8 cellular contexts compared by ENCODE assay signal in genomic region chr14:23559010-23559920, GRCh38. TPM values are rescaled to one million over a fixed set of nuclear protein-coding genes. Genes with fewer than 3 reads are reported as not detected.
A peak's percentile ranks its signal among the peaks of the same experiment; 100 is the strongest.
DNase-seq lines count a peak whose midpoint lies in the region; ATAC-seq, FAIRE-seq and TF ChIP-seq lines count a peak whose summit lies in the region.

No MANE protein-coding gene starts in this region.

- H3K4me1 ChIP-seq in Caco-2 (0 out of 2 replicates have a peak, but pooled peaks cover 6% of the 10 kb centered on the region), K562 (replicated peaks in 1 of 2; ENCODE audit: control insufficient read depth in 2 of 2, insufficient read depth in 2 of 2, low read length in 2 of 2) (peaks cover 7 to 13% of the 10 kb centered on the region in 2 experiments; a peak in 3 of 5 replicates)

- POLR2A ChIA-PET in Caco-2 (lab: Charles Lee) (interaction anchor here (1.2 kb wide), 1 partner anchor 464 kb away, joined by 3 read pairs; the partner anchor contains the start of gene C14orf119), K562 (lab: Yijun Ruan, JAX) (interaction anchor here (0.6 to 1.2 kb wide), 5 partner anchors 77 to 820 kb away, joined by 3 to 5 read pairs (median 4); partner anchors contain the start of gene PABPN1)

- FAIRE-seq in K562 (lab: Jason Lieb, UNC): no peak

- H3K4me1 Mint-ChIP-seq in Caco-2 (ENCODE audit: low read depth, unreplicated experiment): peaks cover 14% of the 10 kb centered on the region

- no peak overlapping the region for H3K4me2 ChIP-seq in K562 (ENCODE audit: insufficient read depth, low read length)

- H3K36me3 ChIP-seq in Caco-2 (ENCODE audit: control insufficient read depth, insufficient read depth, low read length) (peaks cover 5% of the 10 kb centered on the region), K562 (ENCODE audit: control insufficient read depth, insufficient read depth, low read length) (peaks cover 54% of the 10 kb centered on the region; the same call in 2 of the 3 replicates)

- peak; percentile 56 to 68 for DNase-seq in Caco-2
- peak; percentile 5 for DNase-seq in KG1 (lab: John Stamatoyannopoulos, UW)
- DNase-seq in T-helper 22 cell (ENCODE audit: low read depth): peak; percentile 28
- DNase-seq in K562 (ENCODE audit: extremely low read depth in 1 of 4, low spot score in 3 of 4): peak; percentile 68 to 74 (median 68)
- peak; percentile 44 for DNase-seq in stimulated activated CD8-positive, alpha-beta memory T cell treated with anti-CD3 and anti-CD28 coated beads, Interleukin-15, amount 100 ng/mL, for 24 hours (ENCODE audit: low read depth)

- CTCF ChIA-PET in Caco-2 (lab: Charles Lee) (interaction anchor here (0.5 to 7.3 kb wide), 6 partner anchors 25 to 768 kb away, joined by 3 to 50 read pairs (median 4); no protein-coding TSS in a partner anchor), K562 (lab: Yijun Ruan, JAX; ENCODE audit: low intra/inter-chr PET ratio) (interaction anchor here (1.3 to 2.0 kb wide), 2 partner anchors 81 to 231 kb away, joined by 5 to 12 read pairs; no protein-coding TSS in a partner anchor)

- intact Hi-C loops in Caco-2 (cut with micrococcal nuclease; ENCODE audit: unreplicated experiment): loop anchor here (1.0 kb wide), 1 partner anchor 76 kb away; no protein-coding TSS in a partner anchor
- intact Hi-C loops in K562 (cut with micrococcal nuclease): loop anchor here (1.0 to 10.0 kb wide), 2 partner anchors 81 to 234 kb away; partner anchors contain the start of gene PABPN1

- peaks cover 42% of the 10 kb centered on the region for H3K36me3 Mint-ChIP-seq in Caco-2 (ENCODE audit: insufficient read depth, unreplicated experiment)

- TF ChIP-seq POLR2A in K562 (conservative IDR thresholded peaks at IDR 0.05): no peak

- H3K27me3 ChIP-seq in Caco-2 (replicated peaks; ENCODE audit: control insufficient read depth, insufficient read depth, low read length): no peaks in the 10 kb centered on the region
- no peaks in the 10 kb centered on the region for H3K27me3 ChIP-seq in K562 (ENCODE audit: control insufficient read depth in 2 of 2, insufficient read depth in 2 of 2, low read length in 2 of 2)
- no peaks in the 10 kb centered on the region for H3K27me3 ChIP-seq in layer of hippocampus (ENCODE audit: control insufficient read depth, insufficient read depth, low read length)

- peaks cover 10% of the 10 kb centered on the region for H3K79me2 ChIP-seq in K562 (ENCODE audit: control insufficient read depth, insufficient read depth, low read length)

- H3K27ac ChIP-seq in K562 (ENCODE audit: extremely low read depth, low read depth, low read length) (no peak overlapping the region), layer of hippocampus (ENCODE audit: low read depth, low read length) (peak overlapping the region; percentile 9)

- in situ Hi-C loops in K562 (cut with MboI): loop anchor here (5.0 kb wide), 1 partner anchor 72 kb away; no protein-coding TSS in a partner anchor

- H2AFZ ChIP-seq in K562 (ENCODE audit: low read depth, low read length): no peak overlapping the region

- peak; percentile 80 to 92 for TF ChIP-seq CTCF in Caco-2 (IDR thresholded peaks at IDR 0.05; ENCODE audit: insufficient read depth in 1 of 2, low read depth in 1 of 2, low read length in 1 of 2, severe bottlenecking in 1 of 2, unreplicated experiment in 1 of 2)
- TF ChIP-seq CTCF in K562 (IDR thresholded peaks at IDR 0.05 in 2 of 3, conservative IDR thresholded peaks at IDR 0.05 in 1 of 3; ENCODE audit: insufficient read depth in 2 of 3, low read depth in 1 of 3, low read length in 3 of 3): peak; percentile 82 to 91 (median 89)

- no peak for TF ChIP-seq EP300 in K562 (IDR thresholded peaks at IDR 0.05; ENCODE audit: low read length)

- H3K9me3 ChIP-seq in Caco-2 (no peaks in the 10 kb centered on the region), K562 (replicated peaks; ENCODE audit: control insufficient read depth, insufficient read depth, low read depth, low read length) (no peaks in the 10 kb centered on the region)

- H3K4me3 ChIP-seq in Caco-2 (ENCODE audit: low read depth, low read length) (no peak overlapping the region), K562 (no peak overlapping the region)

- peak; percentile 54 to 72 for TF ChIP-seq RAD21 in K562 (CRISPR knock-in tag; conservative IDR thresholded peaks at IDR 0.05 in 1 of 2, IDR thresholded peaks at IDR 0.05 in 1 of 2)

- H3K27ac Mint-ChIP-seq in Caco-2 (ENCODE audit: unreplicated experiment): no peak overlapping the region

- no peak overlapping the region for H3K9ac ChIP-seq in K562 (ENCODE audit: insufficient read depth in 1 of 2, low read depth in 2 of 2, low read length in 2 of 2)

- no peaks in the 10 kb centered on the region for H3K9me1 ChIP-seq in K562 (ENCODE audit: control insufficient read depth, insufficient read depth, low read length)

- WGBS in K562 (ENCODE audit: insufficient coverage, low coverage, missing lambda C conversion rate): 59% methylated on average over 6 of the region's 21 CpGs

- H4K20me1 ChIP-seq in K562 (replicated peaks; ENCODE audit: control insufficient read depth, insufficient read depth, low read length): 0 out of 2 replicates have a peak, but pooled peaks cover 3% of the 10 kb centered on the region

- no peaks in the 10 kb centered on the region for H3K27me3 Mint-ChIP-seq in Caco-2 (ENCODE audit: insufficient read depth, unreplicated experiment)

- ATAC-seq in K562 (peak; percentile 38), HG03354 (IDR thresholded peaks at IDR 0.05; ENCODE audit: poor library complexity, severe bottlenecking, unreplicated experiment) (no peak), HG03095 (IDR thresholded peaks at IDR 0.05; ENCODE audit: unreplicated experiment) (no peak)

- no peaks in the 10 kb centered on the region for H3K9me3 Mint-ChIP-seq in Caco-2 (ENCODE audit: unreplicated experiment)

- H3K4me3 Mint-ChIP-seq in Caco-2 (ENCODE audit: unreplicated experiment): no peak overlapping the region

- BruUV-seq in Caco-2 (replicated peaks; lab: Mats Ljungman, UMichigan) (TSS peak; percentile 7), K562 (replicated peaks; lab: Mats Ljungman, UMichigan) (no TSS peak)

RNA-seq across cellular contexts. Expression of gene THTPA, which starts 3.2 kb away (rescaled TPM):
- total RNA-seq in Caco-2 (2022) (9.3 and 9.5 TPM in 2 replicates), K562 (2014; rRNA removed) (5.2 and 12.2 TPM in 2 replicates), K562 (2014; rRNA removed; fragmentation: Illumina TruSeq; extraction: Trizol) (2.2 and 2.4 TPM in 2 replicates), K562 (2015; rRNA removed; fragmentation: Illumina TruSeq; extraction: Trizol) (3.8 and 4.2 TPM in 2 replicates), K562 (2021) (6.3 and 8.7 TPM in 2 replicates)
- 2.6 and 8.1 TPM in 2 replicates for total RNA-seq in K562 (2011; cell fraction: chromatin; rRNA removed; ENCODE audit: low replicate concordance)
- total RNA-seq in K562 (2011; cell fraction: nucleolus; rRNA removed): 5.2 and 7.1 TPM in 2 replicates
- total RNA-seq in K562 (2011; cell fraction: nucleoplasm; rRNA removed): 5.2 and 5.4 TPM in 2 replicates
- polyA plus RNA-seq in K562 (2011; rRNA removed) (2.2 and 3.8 TPM in 2 replicates), K562 (2014; fragmentation: Illumina TruSeq; extraction: Trizol) (6.8 and 8.4 TPM in 2 replicates), K562 (2014; fragmentation: Nextera tagmentation; extraction: Ambion mirVana) (1 to 10 TPM; 6.4 to 6.5 TPM), K562 (2014; rRNA removed) (5.1 and 9.4 TPM in 2 replicates)
- 2.4 and 7.1 TPM in 2 replicates for polyA plus RNA-seq in K562 (2011; cell fraction: cytosol; rRNA removed)
- 2.2 and 7.9 TPM in 2 replicates for polyA plus RNA-seq in K562 (2011; cell fraction: nucleus; rRNA removed)
- polyA plus RNA-seq in K562 (2012): 5.6 and 7.4 TPM in 2 replicates
- 2.5 and 3.2 TPM in 2 replicates for polyA minus RNA-seq in K562 (2011; rRNA and poly(A)+ RNA removed)
- 2.7 and 2.9 TPM in 2 replicates for polyA minus RNA-seq in K562 (2011; cell fraction: cytosol; rRNA and poly(A)+ RNA removed)
- polyA minus RNA-seq in K562 (2011; cell fraction: nucleus; rRNA and poly(A)+ RNA removed): 2.4 and 2.8 TPM in 2 replicates

RNA-seq across cellular contexts. Expression of gene ZFHX2, which starts 7.7 kb away (rescaled TPM):
- total RNA-seq in Caco-2 (2022) (1.1 and 1.4 TPM in 2 replicates), K562 (2014; rRNA removed) (0.29 TPM in 1 of 2 replicates, not detected in the other), K562 (2014; rRNA removed; fragmentation: Illumina TruSeq; extraction: Trizol) (0.10 and 0.11 TPM in 2 replicates), K562 (2015; rRNA removed; fragmentation: Illumina TruSeq; extraction: Trizol) (0.11 TPM in 2 replicates), K562 (2021) (0.11 and 0.22 TPM in 2 replicates)
- total RNA-seq in K562 (2011; cell fraction: chromatin; rRNA removed; ENCODE audit: low replicate concordance): 0.76 and 1.5 TPM in 2 replicates
- 0.26 and 0.67 TPM in 2 replicates for total RNA-seq in K562 (2011; cell fraction: nucleolus; rRNA removed)
- 0.15 and 0.23 TPM in 2 replicates for total RNA-seq in K562 (2011; cell fraction: nucleoplasm; rRNA removed)
- polyA plus RNA-seq in K562 (2011; rRNA removed) (0.06 and 0.16 TPM in 2 replicates), K562 (2014; fragmentation: Illumina TruSeq; extraction: Trizol) (0.03 and 0.09 TPM in 2 replicates), K562 (2014; fragmentation: Nextera tagmentation; extraction: Ambion mirVana) (not detected), K562 (2014; rRNA removed) (0.01 TPM in 1 of 2 replicates, not detected in the other)
- polyA plus RNA-seq in K562 (2011; cell fraction: cytosol; rRNA removed): under 0.01 and 0.04 TPM in 2 replicates
- 0.20 and 0.50 TPM in 2 replicates for polyA plus RNA-seq in K562 (2011; cell fraction: nucleus; rRNA removed)
- 0.06 and 0.07 TPM in 2 replicates for polyA plus RNA-seq in K562 (2012)
- polyA minus RNA-seq in K562 (2011; rRNA and poly(A)+ RNA removed): 0.15 and 0.18 TPM in 2 replicates
- not detected in 2 replicates for polyA minus RNA-seq in K562 (2011; cell fraction: cytosol; rRNA and poly(A)+ RNA removed)
- 0.22 and 0.54 TPM in 2 replicates for polyA minus RNA-seq in K562 (2011; cell fraction: nucleus; rRNA and poly(A)+ RNA removed)

RNA-seq across cellular contexts. Expression of gene AP1G2, which starts 8.3 kb away (rescaled TPM):
- total RNA-seq in Caco-2 (2022) (160 and 164 TPM in 2 replicates), K562 (2014; rRNA removed) (19.1 and 25.8 TPM in 2 replicates), K562 (2014; rRNA removed; fragmentation: Illumina TruSeq; extraction: Trizol) (12.2 and 19.8 TPM in 2 replicates), K562 (2015; rRNA removed; fragmentation: Illumina TruSeq; extraction: Trizol) (27.7 and 31.9 TPM in 2 replicates), K562 (2021) (51.9 and 58.1 TPM in 2 replicates)
- total RNA-seq in K562 (2011; cell fraction: chromatin; rRNA removed; ENCODE audit: low replicate concordance): 396 and 1,008 TPM in 2 replicates
- 461 and 463 TPM in 2 replicates for total RNA-seq in K562 (2011; cell fraction: nucleolus; rRNA removed)
- 346 and 364 TPM in 2 replicates for total RNA-seq in K562 (2011; cell fraction: nucleoplasm; rRNA removed)
- polyA plus RNA-seq in K562 (2011; rRNA removed) (65.3 and 135 TPM in 2 replicates), K562 (2014; fragmentation: Illumina TruSeq; extraction: Trizol) (41.3 and 56.2 TPM in 2 replicates), K562 (2014; fragmentation: Nextera tagmentation; extraction: Ambion mirVana) (10 to 100 TPM; 22.9 to 33.3 TPM), K562 (2014; rRNA removed) (73.4 and 83.5 TPM in 2 replicates)
- polyA plus RNA-seq in K562 (2011; cell fraction: cytosol; rRNA removed): 61.3 and 70.5 TPM in 2 replicates
- polyA plus RNA-seq in K562 (2011; cell fraction: nucleus; rRNA removed): 934 and 1,029 TPM in 2 replicates
- 53.3 and 105 TPM in 2 replicates for polyA plus RNA-seq in K562 (2012)
- polyA minus RNA-seq in K562 (2011; rRNA and poly(A)+ RNA removed): 35.0 and 46.6 TPM in 2 replicates
- polyA minus RNA-seq in K562 (2011; cell fraction: cytosol; rRNA and poly(A)+ RNA removed): 23.4 and 34.6 TPM in 2 replicates
- polyA minus RNA-seq in K562 (2011; cell fraction: nucleus; rRNA and poly(A)+ RNA removed): 142 and 191 TPM in 2 replicates

RNA-seq across cellular contexts. Expression of gene JPH4, which starts 19.3 kb away (rescaled TPM):
- not detected in 2 replicates for total RNA-seq in Caco-2 (2022)
- not detected in 2 replicates for total RNA-seq in K562 (2011; cell fraction: chromatin; rRNA removed; ENCODE audit: low replicate concordance)
- not detected in 2 replicates for total RNA-seq in K562 (2011; cell fraction: nucleolus; rRNA removed)
- 0.23 TPM in 1 of 2 replicates, not detected in the other for total RNA-seq in K562 (2011; cell fraction: nucleoplasm; rRNA removed)
- 0.04 TPM in 1 of 2 replicates, not detected in the other for total RNA-seq in K562 (2014; rRNA removed)
- total RNA-seq in K562 (2014; rRNA removed; fragmentation: Illumina TruSeq; extraction: Trizol): not detected in 2 replicates
- total RNA-seq in K562 (2015; rRNA removed; fragmentation: Illumina TruSeq; extraction: Trizol): 0.04 TPM in 1 of 2 replicates, not detected in the other
- 0.13 TPM in 2 replicates for total RNA-seq in K562 (2021)
- not detected in 2 replicates for polyA plus RNA-seq in K562 (2011; rRNA removed)
- polyA plus RNA-seq in K562 (2011; cell fraction: cytosol; rRNA removed): 0.01 TPM in 1 of 2 replicates, not detected in the other
- 0.07 TPM in 1 of 2 replicates, not detected in the other for polyA plus RNA-seq in K562 (2011; cell fraction: nucleus; rRNA removed)
- 0.12 and 0.24 TPM in 2 replicates for polyA plus RNA-seq in K562 (2012)
- polyA plus RNA-seq in K562 (2014; fragmentation: Illumina TruSeq; extraction: Trizol): 0.04 and 0.07 TPM in 2 replicates
- polyA plus RNA-seq in K562 (2014; fragmentation: Nextera tagmentation; extraction: Ambion mirVana): under 1 TPM in 1 of 2 experiments, not detected in 1; 0.06 TPM
- 0.07 TPM in 1 of 2 replicates, not detected in the other for polyA plus RNA-seq in K562 (2014; rRNA removed)
- not detected in 2 replicates for polyA minus RNA-seq in K562 (2011; rRNA and poly(A)+ RNA removed)
- not detected in 2 replicates for polyA minus RNA-seq in K562 (2011; cell fraction: cytosol; rRNA and poly(A)+ RNA removed)
- polyA minus RNA-seq in K562 (2011; cell fraction: nucleus; rRNA and poly(A)+ RNA removed): not detected in 2 replicates

Comparison
In these comparisons a context has a peak if more than half of its experiments do, and no peak if none do; other contexts are left out.
1. DNase-seq: peak in every context shown above with its lines; median percentile 68 in K562; 62 in Caco-2; 44 in stimulated activated CD8-positive, alpha-beta memory T cell treated with anti-CD3 and anti-CD28 coated beads, Interleukin-15, amount 100 ng/mL, for 24 hours; 28 in T-helper 22 cell; 5 in KG1.